Comparison of ENCODE assay signal across 8 cellular contexts in genomic region chr1:27569088-27569459, GRCh38. TPM values are rescaled to one million over a fixed set of nuclear protein-coding genes. Genes with fewer than 3 reads are reported as not detected.
A peak's percentile ranks its signal among the peaks of the same experiment; 100 is the strongest.
DNase-seq lines count a peak whose midpoint lies in the region; TF ChIP-seq lines count a peak whose summit lies in the region.

No MANE protein-coding gene starts in this region.

- H3K36me3 Mint-ChIP-seq in activated naive CD4-positive, alpha-beta T cell treated with anti-CD3 and anti-CD28 coated beads, Interleukin-2, amount 10 ng/mL, durations not matched to agents 7 days and 5 days, result no peaks in the 10 kb centered on the region
- no peaks in the 10 kb centered on the region for H3K36me3 Mint-ChIP-seq in mesothelial cell of epicardium

- intact Hi-C loops in mammary epithelial cell (cut with micrococcal nuclease) (loop anchor here (2.0 kb wide), 1 partner anchor 34 kb away; no protein-coding TSS in a partner anchor), vagina (cut with DNase I) (loop anchor here (5.0 kb wide), 1 partner anchor 42 kb away; no protein-coding TSS in a partner anchor)

- H3K79me2 ChIP-seq in mammary epithelial cell (ENCODE audit: insufficient read depth, low read length), result peaks cover 93% of the 10 kb centered on the region

- DNase-seq in activated naive CD4-positive, alpha-beta T cell treated with anti-CD3 and anti-CD28 coated beads, Interleukin-2, amount 10 ng/mL, durations not matched to agents 7 days and 5 days, result no peak
- no peak for DNase-seq in activated naive CD4-positive, alpha-beta T cell (lab: John Stamatoyannopoulos, UW)
- DNase-seq in mammary epithelial cell (no peak), mesothelial cell of epicardium (ENCODE audit: low spot score in 2 of 2, unreplicated experiment in 2 of 2) (no peak), vagina (ENCODE audit: extremely low spot score in 2 of 2) (no peak), AG20443 (ENCODE audit: low spot score) (no peak), NCI-H524 (lab: John Stamatoyannopoulos, UW) (no peak), NCI-H1930 (lab: John Stamatoyannopoulos, UW) (no peak)

- H3K9ac ChIP-seq in mammary epithelial cell (ENCODE audit: insufficient read depth, low read length), result peak overlapping the region; percentile 46

- BruUV-seq in mammary epithelial cell (replicated peaks; lab: Mats Ljungman, UMichigan), result no TSS peak

- H3K4me3 Mint-ChIP-seq in activated naive CD4-positive, alpha-beta T cell treated with anti-CD3 and anti-CD28 coated beads, Interleukin-2, amount 10 ng/mL, durations not matched to agents 7 days and 5 days, result peak overlapping the region; percentile 56
- H3K4me3 Mint-ChIP-seq in mesothelial cell of epicardium, result peak overlapping the region; percentile 41

- dilution Hi-C loops in mammary epithelial cell (cut with HindIII; ENCODE audit: low sequenced_read_pairs), result no loop called here

- TF ChIP-seq CTCF in mammary epithelial cell (conservative IDR thresholded peaks at IDR 0.05 in 1 of 2, IDR thresholded peaks at IDR 0.05 in 1 of 2; ENCODE audit: extremely low read depth in 1 of 2, insufficient read depth in 1 of 2, low read depth in 1 of 2, low read length in 2 of 2) (no peak), mesothelial cell of epicardium (IDR thresholded peaks at IDR 0.05; ENCODE audit: unreplicated experiment) (no peak), vagina (IDR thresholded peaks at IDR 0.05) (no peak)

- no peak overlapping the region for H3K4me3 ChIP-seq in mammary epithelial cell (replicated peaks in 1 of 3; ENCODE audit: insufficient read depth in 1 of 3, low read depth in 2 of 3, low read length in 3 of 3)
- H3K4me3 ChIP-seq in vagina, result peak overlapping the region; percentile 33 to 44

- no peak overlapping the region for H2AFZ ChIP-seq in mammary epithelial cell (ENCODE audit: low read depth, low read length)

- H3K27ac ChIP-seq in mammary epithelial cell (ENCODE audit: insufficient read depth, low read depth, low read length), result peak overlapping the region; percentile 71
- H3K27ac ChIP-seq in vagina, result peak overlapping the region; percentile 96

- H3K36me3 ChIP-seq in mammary epithelial cell (ENCODE audit: insufficient read depth, low read length) (no peaks in the 10 kb centered on the region), vagina (no peaks in the 10 kb centered on the region)

- WGBS in mammary epithelial cell (ENCODE audit: low coverage, missing lambda C conversion rate), result 33% methylated on average over 3 of the region's 3 CpGs

- CTCF ChIA-PET in activated naive CD4-positive, alpha-beta T cell treated with anti-CD3 and anti-CD28 coated beads, Interleukin-2, amount 10 ng/mL, durations not matched to agents 7 days and 5 days (lab: Charles Lee), result interaction anchor here (1.4 to 9.9 kb wide), 10 partner anchors 9 to 153 kb away, joined by 3 to 97 read pairs (median 6); no protein-coding TSS in a partner anchor
- CTCF ChIA-PET in mammary epithelial cell (lab: Charles Lee; ENCODE audit: low non-redundant PET), result interaction anchor here (1.2 kb wide), 1 partner anchor 11 kb away, joined by 5 read pairs; no protein-coding TSS in a partner anchor

- peaks cover 34% of the 10 kb centered on the region for H3K27me3 Mint-ChIP-seq in activated naive CD4-positive, alpha-beta T cell treated with anti-CD3 and anti-CD28 coated beads, Interleukin-2, amount 10 ng/mL, durations not matched to agents 7 days and 5 days
- no peaks in the 10 kb centered on the region for H3K27me3 Mint-ChIP-seq in mesothelial cell of epicardium (ENCODE audit: low read depth)

- H4K20me1 ChIP-seq in mammary epithelial cell (ENCODE audit: insufficient read depth, low read length), result no peaks in the 10 kb centered on the region

- H3K4me1 ChIP-seq in mammary epithelial cell (ENCODE audit: insufficient read depth, low read length), result peaks cover 78% of the 10 kb centered on the region
- peaks cover 97% of the 10 kb centered on the region for H3K4me1 ChIP-seq in vagina

- H3K4me2 ChIP-seq in mammary epithelial cell (ENCODE audit: insufficient read depth, low read depth, low read length), result peak overlapping the region; percentile 63

- in situ Hi-C loops in mammary epithelial cell (cut with MboI; ENCODE audit: low sequenced_read_pairs in 2 of 2), result no loop called here

- TF ChIP-seq POLR2A in vagina (IDR thresholded peaks at IDR 0.05), result no peak

- H3K27me3 ChIP-seq in mammary epithelial cell (ENCODE audit: insufficient read depth, low read length), result no peaks in the 10 kb centered on the region
- no peaks in the 10 kb centered on the region for H3K27me3 ChIP-seq in vagina

- no peaks in the 10 kb centered on the region for H3K9me3 Mint-ChIP-seq in activated naive CD4-positive, alpha-beta T cell treated with anti-CD3 and anti-CD28 coated beads, Interleukin-2, amount 10 ng/mL, durations not matched to agents 7 days and 5 days
- H3K9me3 Mint-ChIP-seq in mesothelial cell of epicardium, result no peaks in the 10 kb centered on the region

- H3K4me1 Mint-ChIP-seq in activated naive CD4-positive, alpha-beta T cell treated with anti-CD3 and anti-CD28 coated beads, Interleukin-2, amount 10 ng/mL, durations not matched to agents 7 days and 5 days, result peaks cover 22% of the 10 kb centered on the region
- H3K4me1 Mint-ChIP-seq in mesothelial cell of epicardium, result peaks cover 82% of the 10 kb centered on the region

- H3K9me3 ChIP-seq in mammary epithelial cell (replicated peaks; ENCODE audit: insufficient read depth, low read length), result no peaks in the 10 kb centered on the region
- no peaks in the 10 kb centered on the region for H3K9me3 ChIP-seq in vagina

- H3K27ac Mint-ChIP-seq in activated naive CD4-positive, alpha-beta T cell treated with anti-CD3 and anti-CD28 coated beads, Interleukin-2, amount 10 ng/mL, durations not matched to agents 7 days and 5 days, result no peak overlapping the region
- H3K27ac Mint-ChIP-seq in mesothelial cell of epicardium, result peak overlapping the region; percentile 94

RNA-seq across cellular contexts. Expression of gene AHDC1, which starts 34.9 kb away (rescaled TPM):
- 10 to 100 TPM; 35.3 to 51.8 TPM for total RNA-seq in mammary epithelial cell
- 8.0 TPM for polyA plus RNA-seq in mammary epithelial cell
- polyA minus RNA-seq in mammary epithelial cell, result 21.4 TPM
- total RNA-seq in mesothelial cell of epicardium, result 71.4 to 73.5 TPM (median 72.1 TPM) in 3 replicates
- total RNA-seq in vagina, result 62.4 TPM

Comparison
In these comparisons a context has a peak if more than half of its experiments do, and no peak if none do; other contexts are left out.
1. H3K4me3 ChIP-seq: peak in vagina (2 of 2); none in mammary epithelial cell (0 of 3).